Comparison of ENCODE assay signal across 25 cellular contexts in the genomic region with DNA sequence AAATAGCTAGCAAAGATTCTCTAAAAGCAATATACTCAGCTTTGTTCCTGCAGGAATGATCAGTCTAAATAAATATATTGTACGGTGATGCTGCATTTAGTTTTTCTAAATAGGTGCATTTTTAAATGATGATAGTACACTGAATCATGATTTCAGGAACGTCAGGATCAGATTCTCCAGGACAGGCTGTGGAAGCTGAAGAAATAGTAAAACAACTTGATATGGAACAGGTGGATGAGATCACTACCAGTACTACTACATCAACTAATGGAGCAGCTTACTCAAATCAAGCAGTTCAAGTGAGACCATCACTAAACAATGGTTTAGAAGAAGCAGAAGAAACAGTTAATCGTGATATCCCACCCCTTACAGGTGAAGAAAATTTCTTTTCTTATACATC. TPM values are rescaled to one million over a fixed set of nuclear protein-coding genes. Genes with fewer than 3 reads are reported as not detected.
DNase-seq lines count a peak whose midpoint lies in the region; ATAC-seq, FAIRE-seq and TF ChIP-seq lines count a peak whose summit lies in the region.
"Had no signal": no experiment of that assay in that cellular context is flagged by ENCODE, and none has a peak within 500 bp of the region (broad histone marks: within the 10 kb centered on the region; RNA-seq: fewer than 3 reads in every experiment).

No MANE protein-coding gene starts in this region.

- H3K27ac Mint-ChIP-seq in activated CD4-positive, alpha-beta T cell treated with anti-CD3 and anti-CD28 coated beads for 36 hours, result peak overlapping the region; percentile 20
- H3K27ac Mint-ChIP-seq in osteocyte (ENCODE audit: unreplicated experiment), result peak overlapping the region; percentile 10
- peak overlapping the region in 2 of 9 donors; percentile 25 to 60 for H3K27ac Mint-ChIP-seq in naive thymus-derived CD4-positive, alpha-beta T cell
- H3K27ac Mint-ChIP-seq: activated naive CD4-positive, alpha-beta T cell treated with anti-CD3 and anti-CD28 coated beads, Interleukin-2, amount 10 ng/mL, durations not matched to agents 7 days and 5 days; stimulated activated naive CD8-positive, alpha-beta T cell treated with anti-CD3 and anti-CD28 coated beads, Interleukin-15, amount 100 ng/mL, for 72 hours had no signal

- H3K4me1 ChIP-seq in naive thymus-derived CD4-positive, alpha-beta T cell (ENCODE audit: control insufficient read depth in 2 of 2, insufficient read depth in 2 of 2, low read length in 2 of 2), result no peaks in the 10 kb centered on the region
- H3K4me1 ChIP-seq: parathyroid adenoma, right lobe of liver had no signal

- H3K9me3 Mint-ChIP-seq in activated CD4-positive, alpha-beta T cell treated with anti-CD3 and anti-CD28 coated beads for 36 hours (ENCODE audit: low read depth), result no peaks in the 10 kb centered on the region
- no peaks in the 10 kb centered on the region for H3K9me3 Mint-ChIP-seq in osteocyte (ENCODE audit: unreplicated experiment)
- no peaks in the 10 kb centered on the region for H3K9me3 Mint-ChIP-seq in naive thymus-derived CD4-positive, alpha-beta T cell
- H3K9me3 Mint-ChIP-seq: activated naive CD4-positive, alpha-beta T cell treated with anti-CD3 and anti-CD28 coated beads, Interleukin-2, amount 10 ng/mL, durations not matched to agents 7 days and 5 days; activated T-cell treated with anti-CD3 and anti-CD28 coated beads, Interleukin-2, amount 50 U/mL, for 72 hours; naive B cell had no signal

- no peak overlapping the region for H3K4me3 ChIP-seq in epithelial cell of proximal tubule (ENCODE audit: low read depth, low read length)
- H3K4me3 ChIP-seq in naive thymus-derived CD4-positive, alpha-beta T cell (ENCODE audit: low read length), result no peak overlapping the region
- H3K4me3 ChIP-seq: K562, right lobe of liver, tibial artery had no signal

- H3K36me3 Mint-ChIP-seq in activated CD4-positive, alpha-beta T cell treated with anti-CD3 and anti-CD28 coated beads for 36 hours (ENCODE audit: low read depth), result peaks cover 46% of the 10 kb centered on the region
- H3K36me3 Mint-ChIP-seq in osteocyte (ENCODE audit: unreplicated experiment), result peaks cover 21% of the 10 kb centered on the region
- peaks cover 16 to 45% (median 20%) of the 10 kb centered on the region in 5 donors for H3K36me3 Mint-ChIP-seq in naive thymus-derived CD4-positive, alpha-beta T cell

- TF ChIP-seq CTCF in epithelial cell of proximal tubule (conservative IDR thresholded peaks at IDR 0.05; ENCODE audit: low read depth, low read length), result no peak
- TF ChIP-seq CTCF in osteocyte (IDR thresholded peaks at IDR 0.05), result no peak

- no peaks in the 10 kb centered on the region for H3K27me3 ChIP-seq in naive thymus-derived CD4-positive, alpha-beta T cell (ENCODE audit: control insufficient read depth in 2 of 2, insufficient read depth in 2 of 2, low read length in 2 of 2)
- H3K27me3 ChIP-seq: right lobe of liver, tibial artery had no signal

- intact Hi-C loops in activated CD4-positive, alpha-beta T cell treated with anti-CD3 and anti-CD28 coated beads for 36 hours (cut with DNase I, micrococcal nuclease), result no loop called here
- intact Hi-C loops in naive thymus-derived CD4-positive, alpha-beta T cell (cut with micrococcal nuclease), result no loop called here

- no peak overlapping the region for H3K4me3 Mint-ChIP-seq in activated CD4-positive, alpha-beta T cell treated with anti-CD3 and anti-CD28 coated beads for 36 hours
- no peak overlapping the region for H3K4me3 Mint-ChIP-seq in osteocyte (ENCODE audit: unreplicated experiment)
- H3K4me3 Mint-ChIP-seq in naive thymus-derived CD4-positive, alpha-beta T cell, result no peak overlapping the region
- H3K4me3 Mint-ChIP-seq: activated naive CD4-positive, alpha-beta T cell treated with anti-CD3 and anti-CD28 coated beads, Interleukin-2, amount 10 ng/mL, durations not matched to agents 7 days and 5 days; activated T-cell treated with anti-CD3 and anti-CD28 coated beads, Interleukin-2, amount 50 U/mL, for 72 hours; naive B cell; stimulated activated naive CD8-positive, alpha-beta T cell treated with anti-CD3 and anti-CD28 coated beads, Interleukin-15, amount 100 ng/mL, for 72 hours had no signal

- ATAC-seq in activated CD4-positive, alpha-beta T cell treated with anti-CD3 and anti-CD28 coated beads for 36 hours, result no peak
- no peak for ATAC-seq in naive thymus-derived CD4-positive, alpha-beta T cell
- ATAC-seq: activated CD4-positive, CD25-positive, alpha-beta regulatory T cell treated with anti-CD3 and anti-CD28 coated beads, Interleukin-2, amount 50 U/mL, for 24 hours; activated T-cell treated with anti-CD3 and anti-CD28 coated beads, Interleukin-2, amount 50 U/mL, for 72 hours; esophagus mucosa; K562; left cardiac atrium; right lobe of liver; Right ventricle myocardium inferior; stimulated activated naive CD8-positive, alpha-beta T cell treated with anti-CD3 and anti-CD28 coated beads, Interleukin-15, amount 100 ng/mL, for 72 hours had no signal

- POLR2A ChIA-PET in activated CD4-positive, alpha-beta T cell treated with anti-CD3 and anti-CD28 coated beads for 36 hours (lab: Charles Lee), result no interaction called here
- POLR2A ChIA-PET in naive thymus-derived CD4-positive, alpha-beta T cell (lab: Charles Lee), result no interaction called here

- peaks cover 0 to 55% (median 12%) of the 10 kb centered on the region in 3 experiments for H3K36me3 ChIP-seq in naive thymus-derived CD4-positive, alpha-beta T cell (ENCODE audit: control insufficient read depth in 2 of 3, insufficient read depth in 3 of 3, low read length in 3 of 3)

- peak; percentile 11 for FAIRE-seq in RCC 7860 (lab: Jason Lieb, UNC)
- FAIRE-seq: GM12891, K562 had no signal

- H3K4me1 Mint-ChIP-seq in activated CD4-positive, alpha-beta T cell treated with anti-CD3 and anti-CD28 coated beads for 36 hours, result peaks cover 37% of the 10 kb centered on the region
- H3K4me1 Mint-ChIP-seq in osteocyte (ENCODE audit: unreplicated experiment), result peaks cover 34% of the 10 kb centered on the region
- H3K4me1 Mint-ChIP-seq in naive thymus-derived CD4-positive, alpha-beta T cell, result peaks cover 8 to 23% (median 11%) of the 10 kb centered on the region in 7 donors

- H3K27ac ChIP-seq in naive thymus-derived CD4-positive, alpha-beta T cell (ENCODE audit: low read depth, low read length), result no peak overlapping the region
- H3K27ac ChIP-seq: 22Rv1, parathyroid adenoma, right lobe of liver, tibial artery had no signal

- CTCF ChIA-PET in activated CD4-positive, alpha-beta T cell treated with anti-CD3 and anti-CD28 coated beads for 36 hours (lab: Charles Lee), result interaction anchor here (0.8 to 2.5 kb wide), 2 partner anchors 11 to 19 kb away, joined by 3 to 17 read pairs; no protein-coding TSS in a partner anchor
- CTCF ChIA-PET in naive thymus-derived CD4-positive, alpha-beta T cell (lab: Charles Lee), result no interaction called here

- DNase-seq in activated CD4-positive, alpha-beta T cell treated with anti-CD3 and anti-CD28 coated beads for 36 hours, result no peak
- no peak for DNase-seq in activated CD4-positive, alpha-beta T cell treated with anti-CD3 and anti-CD28 coated beads for 4 hours
- DNase-seq in RCC 7860 (ENCODE audit: low spot score), result no peak
- DNase-seq in epithelial cell of proximal tubule (ENCODE audit: low read depth), result peak; percentile 37
- DNase-seq in osteocyte (ENCODE audit: extremely low spot score, unreplicated experiment), result no peak
- no peak for DNase-seq in RPMI8226
- no peak for DNase-seq in iPS-NIHi7 (ENCODE audit: extremely low spot score)
- DNase-seq in naive thymus-derived CD4-positive, alpha-beta T cell, result no peak
- DNase-seq: activated naive CD4-positive, alpha-beta T cell treated with anti-CD3 and anti-CD28 coated beads, Interleukin-2, amount 10 ng/mL, durations not matched to agents 7 days and 5 days; activated T-cell treated with anti-CD3 and anti-CD28 coated beads, Interleukin-2, amount 50 U/mL, for 72 hours; left cardiac atrium; mesendoderm; naive B cell; NCI-H146; NCI-H524; right lobe of liver; stimulated activated naive CD8-positive, alpha-beta T cell treated with anti-CD3 and anti-CD28 coated beads, Interleukin-15, amount 100 ng/mL, for 72 hours; tibial artery had no signal

- no peaks in the 10 kb centered on the region for H3K27me3 Mint-ChIP-seq in activated CD4-positive, alpha-beta T cell treated with anti-CD3 and anti-CD28 coated beads for 36 hours
- no peaks in the 10 kb centered on the region for H3K27me3 Mint-ChIP-seq in osteocyte (ENCODE audit: unreplicated experiment)
- no peaks in the 10 kb centered on the region for H3K27me3 Mint-ChIP-seq in naive thymus-derived CD4-positive, alpha-beta T cell
- H3K27me3 Mint-ChIP-seq: activated naive CD4-positive, alpha-beta T cell treated with anti-CD3 and anti-CD28 coated beads, Interleukin-2, amount 10 ng/mL, durations not matched to agents 7 days and 5 days; naive B cell; stimulated activated naive CD8-positive, alpha-beta T cell treated with anti-CD3 and anti-CD28 coated beads, Interleukin-15, amount 100 ng/mL, for 72 hours had no signal

- H3K9me3 ChIP-seq in naive thymus-derived CD4-positive, alpha-beta T cell (ENCODE audit: control insufficient read depth in 2 of 3, low read length in 3 of 3), result no peaks in the 10 kb centered on the region
- H3K9me3 ChIP-seq: right lobe of liver, tibial artery had no signal

RNA-seq across cellular contexts. Expression of a gene that starts 46.3 kb away (rescaled TPM):
- total RNA-seq in activated CD4-positive, alpha-beta T cell treated with anti-CD3 and anti-CD28 coated beads for 36 hours, result 100 to 1,000 TPM; 106 to 143 TPM
- total RNA-seq in epithelial cell of proximal tubule (50.4 and 52.3 TPM in 2 replicates), osteocyte (82.1 and 94.2 TPM in 2 replicates)
- 10 to 100 TPM; 52.9 to 83.4 (median 66.5) TPM for total RNA-seq in naive thymus-derived CD4-positive, alpha-beta T cell
- polyA plus RNA-seq in naive thymus-derived CD4-positive, alpha-beta T cell, result 10 to 100 TPM; 19.3 to 22.7 TPM
